Comparison of ENCODE assay signal across 8 cellular contexts in genomic region chr11:798093-798713, GRCh38. TPM values are rescaled to one million over a fixed set of nuclear protein-coding genes. Genes with fewer than 3 reads are reported as not detected.
DNase-seq lines count a peak whose midpoint lies in the region; ATAC-seq and TF ChIP-seq lines count a peak whose summit lies in the region.

Gene SLC25A22, minus strand, starts transcription at chr11:798281. Its CDS starts 3,275 bp downstream, at chr11:795006.

- H3K36me3 ChIP-seq in SK-N-SH (replicated peaks in 1 of 2; ENCODE audit: control insufficient read depth in 1 of 2, insufficient read depth in 2 of 2, low read length in 1 of 2) = peaks cover 0 to 50% of the 10 kb centered on the region in 2 experiments
- peaks cover 0 to 60% (median 0%) of the 10 kb centered on the region in 3 donors for H3K36me3 ChIP-seq in tibial nerve

- peak; percentile 49 for TF ChIP-seq RAD21 in SK-N-SH (IDR thresholded peaks at IDR 0.05; ENCODE audit: low read length)

- H3F3A ChIP-seq in SK-N-SH (replicated peaks; ENCODE audit: insufficient read depth) = peaks cover 14% of the 10 kb centered on the region

- TF ChIP-seq POLR2A in tibial nerve (IDR thresholded peaks at IDR 0.05) = peak in 1 of 2 donors; percentile 25

- no peaks in the 10 kb centered on the region for H3K9me3 ChIP-seq in SK-N-SH
- no peaks in the 10 kb centered on the region for H3K9me3 ChIP-seq in tibial nerve

- H3K79me2 ChIP-seq in SK-N-SH (ENCODE audit: insufficient read depth) = peaks cover 24% of the 10 kb centered on the region

- no peaks in the 10 kb centered on the region for H4K20me1 ChIP-seq in SK-N-SH (ENCODE audit: insufficient read depth)

- H3K4me1 ChIP-seq in SK-N-SH (ENCODE audit: control insufficient read depth in 1 of 2, insufficient read depth in 2 of 2, low read depth in 1 of 2, low read length in 1 of 2) (peaks cover 8 to 40% of the 10 kb centered on the region in 2 experiments; a peak in 2 of 4 replicates), tibial nerve (peaks cover 0 to 32% (median 22%) of the 10 kb centered on the region in 4 donors)

- peak within 1 kb of the TSS; percentile 90 for H3K4me3 Mint-ChIP-seq in activated naive CD4-positive, alpha-beta T cell treated with anti-CD3 and anti-CD28 coated beads, Interleukin-2, amount 50 U/mL, for 24 hours
- peak within 1 kb of the TSS; percentile 88 for H3K4me3 Mint-ChIP-seq in glutamatergic neuron (ENCODE audit: unreplicated experiment)
- peak within 1 kb of the TSS; percentile 79 for H3K4me3 Mint-ChIP-seq in osteocyte (ENCODE audit: unreplicated experiment)

- H3K4me3 ChIP-seq in SK-N-SH (ENCODE audit: low read depth in 2 of 2, low read length in 1 of 2) (peak within 1 kb of the TSS; percentile 90 to 92), tibial nerve (peak within 1 kb of the TSS; percentile 66 to 94 (median 81))

- WGBS in SK-N-SH (ENCODE audit: low lambda C conversion rate) = 68% methylated on average over 4 of the region's 69 CpGs
- WGBS in tibial nerve, 2 donors = 4 to 36% methylated on average over 2 to 53 of the region's 69 CpGs

- peak; percentile 49 for ATAC-seq in GM21786 (IDR thresholded peaks at IDR 0.05; ENCODE audit: unreplicated experiment)

- H3K9ac ChIP-seq in SK-N-SH = peak within 1 kb of the TSS; percentile 87

- CTCF ChIA-PET in SK-N-SH (lab: Yijun Ruan, JAX) = interaction anchor here (0.7 to 6.3 kb wide), 5 partner anchors 11 to 23 kb away, joined by 3 to 43 read pairs (median 4); no protein-coding TSS in a partner anchor

- TF ChIP-seq CTCF in SK-N-SH (IDR thresholded peaks at IDR 0.05) = peak; percentile 61
- peak; percentile 91 for TF ChIP-seq CTCF in glutamatergic neuron (IDR thresholded peaks at IDR 0.05; ENCODE audit: partially characterized antibody, unreplicated experiment)
- peak; percentile 82 for TF ChIP-seq CTCF in osteocyte (IDR thresholded peaks at IDR 0.05)
- peak; percentile 82 to 97 (median 97) for TF ChIP-seq CTCF in tibial nerve (IDR thresholded peaks at IDR 0.05)

- H3K27me3 ChIP-seq in SK-N-SH (ENCODE audit: insufficient read depth) = no peaks in the 10 kb centered on the region
- H3K27me3 ChIP-seq in tibial nerve = no peaks in the 10 kb centered on the region

- peak within 1 kb of the TSS; percentile 100 for H3K4me2 ChIP-seq in SK-N-SH

- H3K9me3 Mint-ChIP-seq in activated naive CD4-positive, alpha-beta T cell treated with anti-CD3 and anti-CD28 coated beads, Interleukin-2, amount 50 U/mL, for 24 hours = no peaks in the 10 kb centered on the region
- H3K9me3 Mint-ChIP-seq in glutamatergic neuron (ENCODE audit: unreplicated experiment) (peaks cover 5% of the 10 kb centered on the region), osteocyte (ENCODE audit: unreplicated experiment) (no peaks in the 10 kb centered on the region)

- peak within 1 kb of the TSS; percentile 81 for H3K27ac Mint-ChIP-seq in activated naive CD4-positive, alpha-beta T cell treated with anti-CD3 and anti-CD28 coated beads, Interleukin-2, amount 50 U/mL, for 24 hours
- H3K27ac Mint-ChIP-seq in glutamatergic neuron (ENCODE audit: unreplicated experiment) (peak within 1 kb of the TSS; percentile 96), osteocyte (ENCODE audit: unreplicated experiment) (peak within 1 kb of the TSS; percentile 89)

- H2AFZ ChIP-seq in SK-N-SH (ENCODE audit: low read depth) = no peak within 1 kb of the TSS; the same call in 1 of the 2 replicates

- no peaks in the 10 kb centered on the region for H3K36me3 Mint-ChIP-seq in activated naive CD4-positive, alpha-beta T cell treated with anti-CD3 and anti-CD28 coated beads, Interleukin-2, amount 50 U/mL, for 24 hours
- H3K36me3 Mint-ChIP-seq in glutamatergic neuron (ENCODE audit: unreplicated experiment) = no peaks in the 10 kb centered on the region
- no peaks in the 10 kb centered on the region for H3K36me3 Mint-ChIP-seq in osteocyte (ENCODE audit: unreplicated experiment)

- H3K27me3 Mint-ChIP-seq in activated naive CD4-positive, alpha-beta T cell treated with anti-CD3 and anti-CD28 coated beads, Interleukin-2, amount 50 U/mL, for 24 hours = no peaks in the 10 kb centered on the region
- H3K27me3 Mint-ChIP-seq in glutamatergic neuron (ENCODE audit: unreplicated experiment) = peaks cover 7% of the 10 kb centered on the region
- H3K27me3 Mint-ChIP-seq in osteocyte (ENCODE audit: unreplicated experiment) = no peaks in the 10 kb centered on the region

- DNase-seq in ELR (ENCODE audit: low read depth) (peak; percentile 86), Kasumi-1 (lab: John Stamatoyannopoulos, UW) (peak; percentile 69 to 80), SK-N-SH (peak; percentile 98), glutamatergic neuron (peak; percentile 93), osteocyte (ENCODE audit: extremely low spot score, unreplicated experiment) (peak; percentile 95), tibial nerve (ENCODE audit: low spot score in 2 of 2) (peak; percentile 60)

- POLR2A ChIA-PET in SK-N-SH (lab: Yijun Ruan, JAX) = interaction anchor here (2.2 kb wide), 1 partner anchor 11 kb away, joined by 14 read pairs; the partner anchor contains the start of gene RPLP2

- H3K27ac ChIP-seq in SK-N-SH (ENCODE audit: low read depth in 2 of 2, low read length in 1 of 2) (peak within 1 kb of the TSS; percentile 93), tibial nerve (peak within 1 kb of the TSS; percentile 52 to 91 (median 84))

- no peaks in the 10 kb centered on the region for H3K9me2 ChIP-seq in SK-N-SH

- TF ChIP-seq EP300 in SK-N-SH (IDR thresholded peaks at IDR 0.05; ENCODE audit: borderline replicate concordance in 1 of 2, low read depth in 1 of 2, low read length in 1 of 2) (no peak), tibial nerve (IDR thresholded peaks at IDR 0.05) (no peak)

- peaks cover 7% of the 10 kb centered on the region for H3K4me1 Mint-ChIP-seq in activated naive CD4-positive, alpha-beta T cell treated with anti-CD3 and anti-CD28 coated beads, Interleukin-2, amount 50 U/mL, for 24 hours
- H3K4me1 Mint-ChIP-seq in glutamatergic neuron (ENCODE audit: low read depth, unreplicated experiment) = peaks cover 8% of the 10 kb centered on the region
- H3K4me1 Mint-ChIP-seq in osteocyte (ENCODE audit: unreplicated experiment) = peaks cover 19% of the 10 kb centered on the region

TF ChIP-seq in SK-N-SH, 30 proteins besides CTCF, POLR2A, EP300 and RAD21:
- TF ChIP-seq REST (IDR thresholded peaks at IDR 0.05; ENCODE audit: low read depth, low read length) (no peak), CHD2 (IDR thresholded peaks at IDR 0.05; ENCODE audit: low read length, partially characterized antibody) (no peak), NRF1 (IDR thresholded peaks at IDR 0.05; ENCODE audit: low read depth, low read length) (no peak), SMC3 (IDR thresholded peaks at IDR 0.05; ENCODE audit: low read depth, low read length) (peak; percentile 37), TEAD4 (IDR thresholded peaks at IDR 0.05; ENCODE audit: borderline replicate concordance, insufficient read depth) (no peak), NFIC (IDR thresholded peaks at IDR 0.05; ENCODE audit: borderline replicate concordance) (no peak), ELF1 (IDR thresholded peaks at IDR 0.05) (no peak), FOXM1 (IDR thresholded peaks at IDR 0.05; ENCODE audit: low read depth) (no peak), EZH2phosphoT487 (IDR thresholded peaks at IDR 0.05; ENCODE audit: borderline replicate concordance, low read depth) (no peak), MXI1 (IDR thresholded peaks at IDR 0.05; ENCODE audit: low read depth, low read length) (peak; percentile 14), RXRA (IDR thresholded peaks at IDR 0.05; ENCODE audit: borderline replicate concordance, low read depth) (no peak)

RNA-seq across cellular contexts. Expression of gene SLC25A22, which starts in this region (rescaled TPM):
- 40.2 and 50.9 TPM in 2 replicates for polyA plus RNA-seq in SK-N-SH (2012; rRNA removed)
- 20.4 and 33.0 TPM in 2 replicates for polyA plus RNA-seq in SK-N-SH (2012; cell fraction: cytosol; rRNA removed)
- polyA plus RNA-seq in SK-N-SH (2012; cell fraction: nucleus; rRNA removed) = 136 and 178 TPM in 2 replicates
- total RNA-seq in glutamatergic neuron (ENCODE audit: unreplicated experiment) = 93.9 TPM
- total RNA-seq in osteocyte = 18.7 and 19.7 TPM in 2 replicates
- 10 to 100 TPM in 2 of 4 donors, 1 to 10 TPM in 2; 8.0 to 17.5 (median 10.0) TPM for total RNA-seq in tibial nerve

Comparison
In these comparisons a context has a peak if more than half of its experiments do, and no peak if none do; other contexts are left out.
1. Peak in every context shown above with its lines: DNase-seq, ATAC-seq, H3K4me3 ChIP-seq and H3K27ac ChIP-seq.